Comparison of ENCODE assay signal across 13 cellular contexts in genomic region chr2:241310917-241311566, GRCh38. TPM values are rescaled to one million over a fixed set of nuclear protein-coding genes. Genes with fewer than 3 reads are reported as not detected.
DNase-seq lines count a peak whose midpoint lies in the region; TF ChIP-seq lines count a peak whose summit lies in the region.
"Had no signal": no experiment of that assay in that cellular context is flagged by ENCODE, and none has a peak within 500 bp of the region (broad histone marks: within the 10 kb centered on the region; RNA-seq: fewer than 3 reads in every experiment).

No MANE protein-coding gene starts in this region.

- peaks cover 96% of the 10 kb centered on the region for H3K79me2 ChIP-seq in DOHH2 (ENCODE audit: control insufficient read depth, low read length)

- H3K4me3 ChIP-seq in DOHH2 (ENCODE audit: low read length) (peak overlapping the region; percentile 57), astrocyte of the cerebellum (ENCODE audit: low read depth, low read length) (no peak overlapping the region), sigmoid colon (no peak overlapping the region)
- H3K4me3 ChIP-seq: dorsolateral prefrontal cortex, SJSA1, thoracic aorta had no signal

- H3K9me3 Mint-ChIP-seq in HFFc6 (no peaks in the 10 kb centered on the region), nephron progenitor cell (no peaks in the 10 kb centered on the region)

- peaks cover 18% of the 10 kb centered on the region for H3F3A ChIP-seq in DOHH2 (ENCODE audit: control insufficient read depth, insufficient read depth)

- H4K20me1 ChIP-seq in DOHH2 (ENCODE audit: control insufficient read depth, insufficient read depth, low read depth, low read length): peaks cover 22% of the 10 kb centered on the region

- DNase-seq in HFFc6 (no peak), astrocyte of the cerebellum (ENCODE audit: low read depth) (no peak), nephron progenitor cell (no peak), sigmoid colon (no peak), activated gamma-delta T cell treated with Interleukin-2 at 50 U/mL for 16 hours (no peak)
- no peak for DNase-seq in stimulated activated CD8-positive, alpha-beta memory T cell treated with anti-CD3 and anti-CD28 coated beads, Interleukin-4, amount 100 ng/mL, for 48 hours
- DNase-seq: dorsolateral prefrontal cortex, foreskin melanocyte, NCI-H1092 treated with DMSO at 0.1 percent for 48 hours, NCI-H748 treated with DMSO at 0.1 percent for 48 hours had no signal

- H3K4me3 Mint-ChIP-seq in HFFc6: no peak overlapping the region
- peak overlapping the region; percentile 16 for H3K4me3 Mint-ChIP-seq in nephron progenitor cell

- H3K27ac ChIP-seq in DOHH2 (ENCODE audit: low read depth, low read length) (peak overlapping the region; percentile 60), sigmoid colon (no peak overlapping the region)
- H3K27ac ChIP-seq: SJSA1, thoracic aorta had no signal

- H3K9me2 ChIP-seq in DOHH2 (replicated peaks; ENCODE audit: control insufficient read depth, low read length): no peaks in the 10 kb centered on the region

- no peak for TF ChIP-seq EP300 in sigmoid colon (IDR thresholded peaks at IDR 0.05)

- peaks cover 79% of the 10 kb centered on the region for H3K4me1 ChIP-seq in DOHH2 (ENCODE audit: control insufficient read depth, low read length)
- peaks cover 0 to 42% (median 25%) of the 10 kb centered on the region in 4 donors for H3K4me1 ChIP-seq in sigmoid colon

- in situ Hi-C loops in astrocyte of the cerebellum (cut with HindIII; ENCODE audit: low sequenced_read_pairs): no loop called here

- intact Hi-C loops in sigmoid colon (cut with DNase I): loop anchor here (5.0 to 10.0 kb wide), 2 partner anchors 159 to 746 kb away; partner anchors contain the start of genes DUSP28, PPP1R7 and RNPEPL1

- WGBS in sigmoid colon, 2 donors: 84 to 93% methylated on average over 13 of the region's 13 CpGs

- peak overlapping the region; percentile 42 for H3K27ac Mint-ChIP-seq in HFFc6
- peak overlapping the region; percentile 3 for H3K27ac Mint-ChIP-seq in nephron progenitor cell

- H3K9me3 ChIP-seq in DOHH2 (ENCODE audit: control insufficient read depth, insufficient read depth, low read length): no peaks in the 10 kb centered on the region
- H3K9me3 ChIP-seq in sigmoid colon: no peaks in the 10 kb centered on the region
- H3K9me3 ChIP-seq: thoracic aorta had no signal

- H3K4me1 Mint-ChIP-seq in HFFc6 (ENCODE audit: low read depth) (peaks cover 66% of the 10 kb centered on the region), nephron progenitor cell (peaks cover 63% of the 10 kb centered on the region)

- H3K27me3 Mint-ChIP-seq in HFFc6 (ENCODE audit: insufficient read depth) (peaks cover 7% of the 10 kb centered on the region), nephron progenitor cell (ENCODE audit: low read depth, poor library complexity) (no peaks in the 10 kb centered on the region)

- H3K4me2 ChIP-seq in DOHH2 (ENCODE audit: low read length): peak overlapping the region; percentile 70

- H3K36me3 ChIP-seq in DOHH2 (ENCODE audit: control insufficient read depth, low read length) (peaks cover 24% of the 10 kb centered on the region), sigmoid colon (no peaks in the 10 kb centered on the region)
- H3K36me3 ChIP-seq: thoracic aorta had no signal

- TF ChIP-seq CTCF in DOHH2 (IDR thresholded peaks at IDR 0.05; ENCODE audit: low read depth, low read length, poor library complexity, severe bottlenecking): no peak
- no peak for TF ChIP-seq CTCF in HFFc6 (IDR thresholded peaks at IDR 0.05)
- peak; percentile 12 for TF ChIP-seq CTCF in astrocyte of the cerebellum (IDR thresholded peaks at IDR 0.05; ENCODE audit: low read depth, low read length, missing control alignments)
- TF ChIP-seq CTCF in nephron progenitor cell (IDR thresholded peaks at IDR 0.05): no peak
- no peak for TF ChIP-seq CTCF in sigmoid colon (IDR thresholded peaks at IDR 0.05)

- H3K27me3 ChIP-seq in DOHH2 (ENCODE audit: control insufficient read depth, low read length): no peaks in the 10 kb centered on the region
- no peaks in the 10 kb centered on the region for H3K27me3 ChIP-seq in sigmoid colon
- H3K27me3 ChIP-seq: dorsolateral prefrontal cortex, SJSA1 had no signal

- no peak for TF ChIP-seq POLR2A in sigmoid colon (IDR thresholded peaks at IDR 0.05)

- H3K36me3 Mint-ChIP-seq in HFFc6 (ENCODE audit: low read depth) (peaks cover 28% of the 10 kb centered on the region; the same call in 1 of the 2 replicates), nephron progenitor cell (ENCODE audit: low read depth) (peaks cover 7% of the 10 kb centered on the region)

RNA-seq across cellular contexts. Expression of gene HDLBP, which starts 4.4 kb away (rescaled TPM):
- total RNA-seq in HFFc6 (2021; fragmentation: NEBNext Ultra II Directional; extraction: Animal tissue kit (Norgen Biotek cat#: 25700)): 1,000 to 10,000 TPM in 5 of 6 experiments, 100 to 1,000 TPM in 1; 991 to 1,153 (median 1,104) TPM
- total RNA-seq in sigmoid colon: 100 to 1,000 TPM; 201 to 281 (median 247) TPM
- polyA plus RNA-seq in sigmoid colon: 100 to 1,000 TPM; 115 to 182 (median 117) TPM

RNA-seq across cellular contexts. Expression of gene SEPTIN2, which starts 4.7 kb away (rescaled TPM):
- 100 to 1,000 TPM; 399 to 468 (median 441) TPM for total RNA-seq in HFFc6 (2021; fragmentation: NEBNext Ultra II Directional; extraction: Animal tissue kit (Norgen Biotek cat#: 25700))
- 100 to 1,000 TPM; 245 to 295 (median 286) TPM for total RNA-seq in sigmoid colon
- polyA plus RNA-seq in sigmoid colon: 100 to 1,000 TPM; 135 to 178 (median 166) TPM

RNA-seq across cellular contexts. Expression of gene FARP2, which starts 45.0 kb away (rescaled TPM):
- 10 to 100 TPM; 38.3 to 46.4 (median 41.9) TPM for total RNA-seq in HFFc6 (2021; fragmentation: NEBNext Ultra II Directional; extraction: Animal tissue kit (Norgen Biotek cat#: 25700))
- total RNA-seq in sigmoid colon: 10 to 100 TPM; 19.3 to 32.6 (median 28.1) TPM
- 10 to 100 TPM; 24.0 to 41.6 (median 33.0) TPM for polyA plus RNA-seq in sigmoid colon
